ENCODE assay signal across 12 cellular contexts in the genomic region with DNA sequence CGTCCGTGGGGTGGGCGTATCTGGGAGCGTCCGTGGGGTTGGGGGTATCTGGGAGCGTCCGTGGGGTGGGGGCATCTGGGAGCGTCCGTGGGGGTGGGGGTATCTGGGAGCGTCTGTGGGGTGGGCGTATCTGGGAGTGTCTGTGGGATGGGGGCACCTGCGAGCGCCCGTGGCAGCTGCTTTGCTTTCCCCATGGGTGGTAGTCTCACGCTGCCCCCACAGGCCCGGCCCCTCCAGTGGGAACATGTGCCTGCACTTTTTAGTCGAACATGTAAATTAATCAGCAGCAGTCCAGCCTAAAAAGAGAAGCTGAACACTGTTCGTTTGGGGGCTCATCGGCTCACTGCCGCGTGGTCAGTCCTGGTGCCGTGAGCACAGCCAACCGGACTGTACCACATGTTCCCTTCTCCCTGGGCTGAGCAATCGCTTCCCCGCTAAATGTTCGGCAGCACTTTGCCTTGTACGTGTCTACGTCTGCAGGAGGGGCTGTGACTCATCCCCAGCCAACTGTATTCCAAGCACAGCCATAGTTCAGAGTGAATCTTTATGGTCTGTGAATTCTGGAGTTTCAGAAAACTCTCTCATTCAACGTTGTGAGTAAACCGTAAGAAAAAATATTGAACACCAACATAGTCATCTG.
A peak's percentile ranks its signal among the peaks of the same experiment; 100 is the strongest.
DNase-seq lines count a peak whose midpoint lies in the region; ATAC-seq and TF ChIP-seq lines count a peak whose summit lies in the region.
"Had no signal": no experiment of that assay in that cellular context is flagged by ENCODE, and none has a peak within 500 bp of the region (broad histone marks: within the 10 kb centered on the region; RNA-seq: fewer than 3 reads in every experiment).

No MANE protein-coding gene starts in this region.

- no peak for ATAC-seq in HG03045 (IDR thresholded peaks at IDR 0.05; ENCODE audit: unreplicated experiment)

- CTCF ChIA-PET in MCF 10A (lab: Yijun Ruan, JAX) = interaction anchor here (0.6 to 1.7 kb wide), 25 partner anchors 7 to 730 kb away, joined by 3 to 26 read pairs (median 4); no protein-coding TSS in a partner anchor

- peak overlapping the region; percentile 88 for H3K27ac Mint-ChIP-seq in MCF 10A (ENCODE audit: low read depth, unreplicated experiment)
- H3K27ac Mint-ChIP-seq: natural killer cell treated with Interleukin-12 subunit alpha and Interleukin-12 subunit beta and Interleukin-15 and Interleukin-18, amount 100 ng/mL, for 72 hours had no signal

- H3K9me3 Mint-ChIP-seq in MCF 10A (ENCODE audit: unreplicated experiment) = no peaks in the 10 kb centered on the region
- H3K9me3 Mint-ChIP-seq: natural killer cell treated with Interleukin-12 subunit alpha and Interleukin-12 subunit beta and Interleukin-15 and Interleukin-18, amount 100 ng/mL, for 72 hours had no signal

- TF ChIP-seq POLR2A in breast epithelium (IDR thresholded peaks at IDR 0.05) = no peak

- H3K9ac ChIP-seq in Karpas-422 (ENCODE audit: low read length) = no peak overlapping the region

- no peaks in the 10 kb centered on the region for H3K36me3 ChIP-seq in breast epithelium
- no peaks in the 10 kb centered on the region for H3K36me3 ChIP-seq in kidney epithelial cell (ENCODE audit: control insufficient read depth, insufficient read depth, low read length)
- H3K36me3 ChIP-seq in Karpas-422 (ENCODE audit: insufficient read depth, low read length) = no peaks in the 10 kb centered on the region

- H3K27me3 ChIP-seq in breast epithelium (no peaks in the 10 kb centered on the region), kidney epithelial cell (ENCODE audit: control insufficient read depth, insufficient read depth, low read length) (no peaks in the 10 kb centered on the region), Karpas-422 (ENCODE audit: low read length) (no peaks in the 10 kb centered on the region)
- H3K27me3 ChIP-seq: tibial nerve had no signal

- no peak for TF ChIP-seq CTCF in MCF 10A (IDR thresholded peaks at IDR 0.05; ENCODE audit: unreplicated experiment)
- no peak for TF ChIP-seq CTCF in breast epithelium (IDR thresholded peaks at IDR 0.05)
- no peak for TF ChIP-seq CTCF in astrocyte of the cerebellum (IDR thresholded peaks at IDR 0.05; ENCODE audit: low read depth, low read length, missing control alignments)
- TF ChIP-seq CTCF in kidney epithelial cell (IDR thresholded peaks at IDR 0.05; ENCODE audit: insufficient read depth, low read length, poor library complexity, severe bottlenecking) = no peak

- in situ Hi-C loops in astrocyte of the cerebellum (cut with HindIII; ENCODE audit: low sequenced_read_pairs) = no loop called here

- H3K27ac ChIP-seq in breast epithelium = peak overlapping the region in 1 of 2 donors; percentile 54
- H3K27ac ChIP-seq in Karpas-422 (ENCODE audit: low read length) = no peak overlapping the region
- H3K27ac ChIP-seq: tibial nerve had no signal

- H3K36me3 Mint-ChIP-seq in MCF 10A (ENCODE audit: insufficient read depth, unreplicated experiment) = peaks cover 32% of the 10 kb centered on the region
- H3K36me3 Mint-ChIP-seq: natural killer cell treated with Interleukin-12 subunit alpha and Interleukin-12 subunit beta and Interleukin-15 and Interleukin-18, amount 100 ng/mL, for 72 hours had no signal

- no peak overlapping the region for H3K4me3 ChIP-seq in breast epithelium
- H3K4me3 ChIP-seq in astrocyte of the cerebellum (ENCODE audit: low read depth, low read length) = no peak overlapping the region
- no peak overlapping the region for H3K4me3 ChIP-seq in kidney epithelial cell (ENCODE audit: low read depth, low read length)
- no peak overlapping the region for H3K4me3 ChIP-seq in Karpas-422 (ENCODE audit: low read length)
- H3K4me3 ChIP-seq: tibial nerve had no signal

- DNase-seq in MCF 10A (ENCODE audit: unreplicated experiment) (peak; percentile 76), breast epithelium (ENCODE audit: low spot score in 2 of 2) (no peak), astrocyte of the cerebellum (ENCODE audit: low read depth) (peak; percentile 34), kidney epithelial cell (ENCODE audit: low read depth) (peak; percentile 50), NCI-H1417 (lab: John Stamatoyannopoulos, UW) (no peak), Karpas-422 (no peak)
- no peak for DNase-seq in effector CD8-positive, alpha-beta T cell (lab: John Stamatoyannopoulos, UW)
- DNase-seq: NCI-H1417 treated with DMSO at 0.1 percent for 48 hours, Right ventricle myocardium superior had no signal

- peaks cover 14% of the 10 kb centered on the region for H3K4me1 Mint-ChIP-seq in MCF 10A (ENCODE audit: insufficient read depth, unreplicated experiment)

- no peaks in the 10 kb centered on the region for H3K9me3 ChIP-seq in breast epithelium
- H3K9me3 ChIP-seq in Karpas-422 (ENCODE audit: low read length) = no peaks in the 10 kb centered on the region
- H3K9me3 ChIP-seq: tibial nerve had no signal

- H3K79me2 ChIP-seq in Karpas-422 (ENCODE audit: low read length) = no peaks in the 10 kb centered on the region

- H2AFZ ChIP-seq in Karpas-422 (ENCODE audit: low read length) = no peak overlapping the region

- no peak overlapping the region for H3K4me3 Mint-ChIP-seq in MCF 10A (ENCODE audit: unreplicated experiment)
- H3K4me3 Mint-ChIP-seq: natural killer cell treated with Interleukin-12 subunit alpha and Interleukin-12 subunit beta and Interleukin-15 and Interleukin-18, amount 100 ng/mL, for 72 hours had no signal

- intact Hi-C loops in MCF 10A (cut with micrococcal nuclease) (loop anchor here (5.0 kb wide), 1 partner anchor 577 kb away; no protein-coding TSS in a partner anchor), breast epithelium (cut with DNase I; ENCODE audit: low total_unique reads) (loop anchor here (10.0 kb wide), 1 partner anchor 410 kb away; no protein-coding TSS in a partner anchor)

- no peaks in the 10 kb centered on the region for H3K9me2 ChIP-seq in Karpas-422 (replicated peaks; ENCODE audit: insufficient read depth, low read length)

- H4K20me1 ChIP-seq in Karpas-422 (ENCODE audit: insufficient read depth, low read depth, low read length) = no peaks in the 10 kb centered on the region

- POLR2A ChIA-PET in MCF 10A (lab: Yijun Ruan, JAX) = interaction anchor here (0.7 to 1.2 kb wide), 2 partner anchors 9 to 15 kb away, joined by 3 read pairs; no protein-coding TSS in a partner anchor

- no peaks in the 10 kb centered on the region for H3K27me3 Mint-ChIP-seq in MCF 10A (ENCODE audit: insufficient read depth, unreplicated experiment)
- H3K27me3 Mint-ChIP-seq: natural killer cell treated with Interleukin-12 subunit alpha and Interleukin-12 subunit beta and Interleukin-15 and Interleukin-18, amount 100 ng/mL, for 72 hours had no signal

- no peaks in the 10 kb centered on the region for H3K4me1 ChIP-seq in breast epithelium
- no peaks in the 10 kb centered on the region for H3K4me1 ChIP-seq in Karpas-422 (ENCODE audit: low read length)

- BruUV-seq in MCF 10A (replicated peaks; lab: Mats Ljungman, UMichigan) = no TSS peak

- no peak overlapping the region for H3K4me2 ChIP-seq in Karpas-422 (ENCODE audit: low read depth, low read length, poor library complexity, severe bottlenecking)

Comparison
In these comparisons a context has a peak if more than half of its experiments do, and no peak if none do; other contexts are left out.
1. DNase-seq: peak in MCF 10A (single experiment), astrocyte of the cerebellum (single experiment) and kidney epithelial cell (single experiment); none in breast epithelium (0 of 2), NCI-H1417 (0 of 3), Karpas-422 (single experiment) and effector CD8-positive, alpha-beta T cell (single experiment).